In genomic region chr1:93468681-93469080, GRCh38 we compare ENCODE assay signal across 25 cellular contexts.
"Had no signal": no experiment of that assay in that cellular context is flagged by ENCODE, and none has a peak within 500 bp of the region (broad histone marks: within the 10 kb centered on the region; RNA-seq: fewer than 3 reads in every experiment).

No MANE protein-coding gene starts in this region.

- H3K9me3 ChIP-seq: gastrocnemius medialis, mucosa of descending colon, ovary, psoas muscle, testis had no signal

- ATAC-seq: gastrocnemius medialis; left cardiac atrium; left lung; mucosa of descending colon; naive thymus-derived CD4-positive, alpha-beta T cell; psoas muscle; right cardiac atrium; stimulated activated memory B cell treated with anti-CD40 and anti-IgM and Interleukin-4, amounts not matched to agents 10 μg/mL and 1 μg/mL and 100 μg/mL, for 72 hours; stimulated activated naive CD8-positive, alpha-beta T cell treated with anti-CD3 and anti-CD28 coated beads, Interleukin-15, Interleukin-2, amounts not matched to agents 100 U/mL and 50 U/mL, for 24 hours had no signal

- H3K27me3 ChIP-seq: gastrocnemius medialis, left lung, ovary, sigmoid colon, spleen, testis, tibial artery had no signal

- H3K4me3 Mint-ChIP-seq: mesothelial cell of epicardium; naive thymus-derived CD4-positive, alpha-beta T cell; stimulated activated memory B cell treated with anti-CD40 and anti-IgM and Interleukin-4, amounts not matched to agents 10 μg/mL and 1 μg/mL and 100 μg/mL, for 72 hours; type B pancreatic cell had no signal

- DNase-seq: effector CD4-positive, alpha-beta T cell; gastrocnemius medialis; head of caudate nucleus; left cardiac atrium; left lung; mesenchymal stem cell; mucosa of descending colon; naive thymus-derived CD4-positive, alpha-beta T cell; occipital lobe; ovary; posterior cingulate gyrus; psoas muscle; right cardiac atrium; sigmoid colon; spleen; stimulated activated CD4-positive, alpha-beta T cell treated with anti-CD3 and anti-CD28 coated beads, Interleukin-4, amount 100 ng/mL, for 4 hours; stimulated activated naive CD8-positive, alpha-beta T cell treated with anti-CD3 and anti-CD28 coated beads, Interleukin-15, Interleukin-2, amounts not matched to agents 100 U/mL and 50 U/mL, for 24 hours; substantia nigra; testis; tibial artery had no signal

- H3K4me1 Mint-ChIP-seq: naive thymus-derived CD4-positive, alpha-beta T cell had no signal

- H3K27ac Mint-ChIP-seq: mesothelial cell of epicardium; naive thymus-derived CD4-positive, alpha-beta T cell; stimulated activated memory B cell treated with anti-CD40 and anti-IgM and Interleukin-4, amounts not matched to agents 10 μg/mL and 1 μg/mL and 100 μg/mL, for 72 hours had no signal

- H3K27me3 Mint-ChIP-seq: stimulated activated memory B cell treated with anti-CD40 and anti-IgM and Interleukin-4, amounts not matched to agents 10 μg/mL and 1 μg/mL and 100 μg/mL, for 72 hours; type B pancreatic cell had no signal

- H3K36me3 ChIP-seq: gastrocnemius medialis, left lung, ovary, sigmoid colon, spleen, tibial artery had no signal

- H3K27ac ChIP-seq: coronary artery, gastrocnemius medialis, left lung, ovary, psoas muscle, sigmoid colon, skin epidermis, spleen, testis, tibial artery had no signal

- H3K4me3 ChIP-seq: coronary artery, gastrocnemius medialis, left lung, mucosa of descending colon, ovary, psoas muscle, sigmoid colon, skin epidermis, spleen, testis, tibial artery had no signal

- H3K4me1 ChIP-seq: spleen, testis, tibial artery had no signal
